ENCODE assay signal across 16 cellular contexts in the genomic region with DNA sequence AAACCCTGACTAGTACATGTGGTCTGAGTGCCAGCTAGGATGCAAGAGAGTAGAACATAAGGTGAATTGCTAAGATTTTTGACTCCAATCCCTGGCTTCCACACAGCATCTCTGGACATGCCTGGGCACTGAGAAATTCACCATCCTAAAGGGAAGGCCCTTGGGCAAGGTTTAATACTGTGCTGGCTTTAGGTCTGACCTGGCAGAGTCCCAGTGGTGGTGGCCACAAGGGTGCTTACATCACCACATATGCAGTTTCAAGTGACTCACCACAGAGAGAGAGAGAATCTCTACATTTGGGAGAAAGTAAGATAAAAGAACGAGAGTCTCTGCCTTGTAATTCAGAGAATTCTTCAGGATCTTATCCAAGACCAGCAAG.
A peak's percentile ranks its signal among the peaks of the same experiment; 100 is the strongest.
DNase-seq lines count a peak whose midpoint lies in the region; ATAC-seq and TF ChIP-seq lines count a peak whose summit lies in the region.
"Had no signal": no experiment of that assay in that cellular context is flagged by ENCODE, and none has a peak within 500 bp of the region (broad histone marks: within the 10 kb centered on the region; RNA-seq: fewer than 3 reads in every experiment).

No MANE protein-coding gene starts in this region.

- DNase-seq in GM23248 (peak; percentile 76), RKO (ENCODE audit: low spot score) (peak; percentile 11), cardiac fibroblast (ENCODE audit: low read depth in 2 of 2) (peak; percentile 5 to 19), non-pigmented ciliary epithelial cell (ENCODE audit: low read depth) (peak; percentile 68), NCI-H526 (lab: John Stamatoyannopoulos, UW) (no peak), mesothelial cell of epicardium (ENCODE audit: low spot score in 2 of 2, unreplicated experiment in 2 of 2) (no peak)
- DNase-seq: activated CD4-positive, alpha-beta T cell treated with anti-CD3 and anti-CD28 coated beads, Interleukin-2, amount 50 U/mL, for 1 hour; activated effector memory CD4-positive, alpha-beta T cell treated with anti-CD3 and anti-CD28 coated beads, Interleukin-2, amount 50 U/mL, for 16 hours; CD4-positive, alpha-beta memory T cell; cerebellar nuclear complex; NCI-H2029; NK-92 treated with Interleukin-12 subunit alpha and Interleukin-12 subunit beta, amount 100 ng/mL, for 24 hours; stimulated activated naive CD8-positive, alpha-beta T cell treated with anti-CD3 and anti-CD28 coated beads, Interleukin-15, amount 100 ng/mL, for 72 hours had no signal

- peak overlapping the region; percentile 7; the same call in 1 of the 2 replicates for H3K27ac ChIP-seq in GM23248

- H3K4me3 ChIP-seq in GM23248 (no peak overlapping the region), cardiac fibroblast (replicated peaks in 1 of 2; ENCODE audit: low read depth in 2 of 2, low read length in 2 of 2) (no peak overlapping the region)
- H3K4me3 ChIP-seq: HAP-1 had no signal

- no peaks in the 10 kb centered on the region for H3K27me3 Mint-ChIP-seq in mesothelial cell of epicardium (ENCODE audit: low read depth)
- H3K27me3 Mint-ChIP-seq: CD4-positive, alpha-beta memory T cell; stimulated activated naive CD8-positive, alpha-beta T cell treated with anti-CD3 and anti-CD28 coated beads, Interleukin-15, amount 100 ng/mL, for 72 hours had no signal

- H4K20me1 ChIP-seq in GM23248 (ENCODE audit: insufficient read depth) = no peaks in the 10 kb centered on the region

- no peak for ATAC-seq in HG02852 (IDR thresholded peaks at IDR 0.05; ENCODE audit: unreplicated experiment)
- ATAC-seq in HG02588 (IDR thresholded peaks at IDR 0.05; ENCODE audit: unreplicated experiment) = no peak
- ATAC-seq: stimulated activated naive CD8-positive, alpha-beta T cell treated with anti-CD3 and anti-CD28 coated beads, Interleukin-15, amount 100 ng/mL, for 72 hours had no signal

- WGBS in GM23248 (ENCODE audit: low coverage in 1 of 2, low lambda C conversion rate in 2 of 2, missing lambda C conversion rate in 2 of 2), 2 experiments = 14 to 17% methylated on average over 1 of the region's 1 CpG

- H3K36me3 ChIP-seq in GM23248 (ENCODE audit: low read depth) = no peaks in the 10 kb centered on the region
- H3K36me3 ChIP-seq: HAP-1 had no signal

- no peaks in the 10 kb centered on the region for H3K9me3 ChIP-seq in GM23248 (ENCODE audit: low read depth)
- H3K9me3 ChIP-seq: HAP-1 had no signal

- H3F3A ChIP-seq in GM23248 (ENCODE audit: insufficient read depth) = 0 out of 2 replicates have a peak, but pooled peaks cover 4% of the 10 kb centered on the region

- no peaks in the 10 kb centered on the region for H3K36me3 Mint-ChIP-seq in mesothelial cell of epicardium
- H3K36me3 Mint-ChIP-seq: CD4-positive, alpha-beta memory T cell had no signal

- TF ChIP-seq CTCF in cardiac fibroblast (IDR thresholded peaks at IDR 0.05; ENCODE audit: low read depth, low read length) (no peak), mesothelial cell of epicardium (IDR thresholded peaks at IDR 0.05; ENCODE audit: unreplicated experiment) (no peak)

- H3K4me1 ChIP-seq in GM23248 (ENCODE audit: insufficient read depth) = peaks cover 5% of the 10 kb centered on the region; the same call in 1 of the 2 replicates
- H3K4me1 ChIP-seq: HAP-1 had no signal

- no peaks in the 10 kb centered on the region for H3K9me2 ChIP-seq in GM23248 (ENCODE audit: insufficient read depth)

- no peaks in the 10 kb centered on the region for H3K4me1 Mint-ChIP-seq in mesothelial cell of epicardium
- H3K4me1 Mint-ChIP-seq: CD4-positive, alpha-beta memory T cell; stimulated activated naive CD8-positive, alpha-beta T cell treated with anti-CD3 and anti-CD28 coated beads, Interleukin-15, amount 100 ng/mL, for 72 hours had no signal

- H2AFZ ChIP-seq in GM23248 = no peak overlapping the region

- no peak overlapping the region for H3K27ac Mint-ChIP-seq in mesothelial cell of epicardium
- H3K27ac Mint-ChIP-seq: CD4-positive, alpha-beta memory T cell; stimulated activated naive CD8-positive, alpha-beta T cell treated with anti-CD3 and anti-CD28 coated beads, Interleukin-15, amount 100 ng/mL, for 72 hours had no signal

- H3K4me2 ChIP-seq in GM23248 (ENCODE audit: unreplicated experiment) = no peak overlapping the region

- in situ Hi-C loops in GM23248 (cut with MboI) = no loop called here

- H3K79me2 ChIP-seq in GM23248 (ENCODE audit: insufficient read depth) = no peaks in the 10 kb centered on the region

- H3K27me3 ChIP-seq in GM23248 (replicated peaks; ENCODE audit: insufficient read depth) = no peaks in the 10 kb centered on the region

- no peak overlapping the region for H3K4me3 Mint-ChIP-seq in mesothelial cell of epicardium
- H3K4me3 Mint-ChIP-seq: CD4-positive, alpha-beta memory T cell; stimulated activated naive CD8-positive, alpha-beta T cell treated with anti-CD3 and anti-CD28 coated beads, Interleukin-15, amount 100 ng/mL, for 72 hours had no signal

- peaks cover 30% of the 10 kb centered on the region for H3K9me3 Mint-ChIP-seq in mesothelial cell of epicardium

- H3K9ac ChIP-seq in GM23248 = no peak overlapping the region

Comparison
In these comparisons a context has a peak if more than half of its experiments do, and no peak if none do; other contexts are left out.
1. DNase-seq: peak in GM23248 (single experiment), RKO (single experiment), cardiac fibroblast (2 of 2) and non-pigmented ciliary epithelial cell (single experiment); none in NCI-H526 (0 of 2) and mesothelial cell of epicardium (0 of 2).